8 cellular contexts compared by ENCODE assay signal in the genomic region with DNA sequence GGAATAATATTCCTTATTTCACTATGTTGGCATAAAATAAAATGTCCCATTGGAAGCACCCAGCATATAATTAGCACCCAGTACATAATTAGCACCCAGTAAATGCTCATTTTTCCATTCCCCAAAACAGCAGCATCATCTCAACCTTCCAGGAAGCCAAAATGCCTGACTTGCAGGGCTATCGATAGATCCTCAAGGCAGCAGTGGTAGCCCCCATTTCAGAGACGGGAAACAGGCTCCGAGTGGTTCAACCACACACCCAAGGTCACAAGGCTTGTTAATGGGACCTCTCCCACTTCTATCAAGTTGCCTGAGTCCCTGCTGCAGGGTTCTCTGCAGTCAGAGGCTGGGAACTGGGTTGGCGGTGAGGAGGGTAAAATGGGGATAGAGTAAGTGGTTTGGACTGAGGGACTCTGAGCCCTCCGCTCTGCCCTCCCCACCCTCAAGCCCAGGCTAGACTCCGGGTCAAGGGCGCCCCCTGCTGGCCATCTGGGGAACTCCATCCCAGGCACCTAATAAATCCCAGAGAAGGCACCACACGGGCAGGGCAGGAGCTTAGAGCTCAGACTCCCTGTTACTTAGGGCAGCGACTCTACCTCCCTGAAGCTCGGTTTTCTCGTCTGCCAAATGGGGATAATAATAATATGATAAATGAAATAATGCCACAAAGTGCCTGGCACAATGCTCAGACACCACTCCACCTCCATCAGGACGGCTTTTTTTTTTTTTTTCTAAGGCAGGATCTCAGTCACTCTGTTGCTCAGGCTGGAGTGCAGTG. TPM values are rescaled to one million over a fixed set of nuclear protein-coding genes. Genes with fewer than 3 reads are reported as not detected.
DNase-seq lines count a peak whose midpoint lies in the region; ATAC-seq and TF ChIP-seq lines count a peak whose summit lies in the region.

No MANE protein-coding gene starts in this region.

- H3K4me3 ChIP-seq in choroid plexus epithelial cell (ENCODE audit: low read depth, low read length) (no peak overlapping the region), lower leg skin (ENCODE audit: low read depth, poor library complexity, severe bottlenecking) (no peak overlapping the region)

- no peak overlapping the region for H3K27ac Mint-ChIP-seq in activated CD4-positive, alpha-beta T cell treated with anti-CD3 and anti-CD28 coated beads, Interleukin-2, amount 10 ng/mL, durations not matched to agents 24 days and 14 days

- peak; percentile 91 for TF ChIP-seq CTCF in choroid plexus epithelial cell (conservative IDR thresholded peaks at IDR 0.05; ENCODE audit: low read depth, low read length)
- peak in 2 of 3 donors; percentile 34 to 92 for TF ChIP-seq CTCF in lower leg skin (IDR thresholded peaks at IDR 0.05)

- peaks cover 4% of the 10 kb centered on the region for H3K27me3 Mint-ChIP-seq in activated CD4-positive, alpha-beta T cell treated with anti-CD3 and anti-CD28 coated beads, Interleukin-2, amount 10 ng/mL, durations not matched to agents 24 days and 14 days

- WGBS in lower leg skin, 2 donors, result 20 to 22% methylated on average over 12 of the region's 12 CpGs

- no peak for TF ChIP-seq POLR2A in lower leg skin (IDR thresholded peaks at IDR 0.05)

- intact Hi-C loops in activated CD4-positive, alpha-beta T cell treated with anti-CD3 and anti-CD28 coated beads, Interleukin-2, amount 10 ng/mL, durations not matched to agents 24 days and 14 days (cut with micrococcal nuclease), result loop anchor here (1.0 to 5.0 kb wide), 4 partner anchors 23 to 148 kb away; no protein-coding TSS in a partner anchor
- intact Hi-C loops in lower leg skin (cut with DNase I; ENCODE audit: low total_unique reads), result loop anchor here (2.0 kb wide), 1 partner anchor 59 kb away; no protein-coding TSS in a partner anchor

- H3K4me1 Mint-ChIP-seq in activated CD4-positive, alpha-beta T cell treated with anti-CD3 and anti-CD28 coated beads, Interleukin-2, amount 10 ng/mL, durations not matched to agents 24 days and 14 days, result peaks cover 11% of the 10 kb centered on the region

- H3K36me3 Mint-ChIP-seq in activated CD4-positive, alpha-beta T cell treated with anti-CD3 and anti-CD28 coated beads, Interleukin-2, amount 10 ng/mL, durations not matched to agents 24 days and 14 days (ENCODE audit: low read depth), result no peaks in the 10 kb centered on the region

- ATAC-seq in HG02798 (IDR thresholded peaks at IDR 0.05; ENCODE audit: poor library complexity, unreplicated experiment) (peak; percentile 68), GM18907 (IDR thresholded peaks at IDR 0.05; ENCODE audit: unreplicated experiment) (no peak)

- no peak overlapping the region for H3K4me3 Mint-ChIP-seq in activated CD4-positive, alpha-beta T cell treated with anti-CD3 and anti-CD28 coated beads, Interleukin-2, amount 10 ng/mL, durations not matched to agents 24 days and 14 days

- no peaks in the 10 kb centered on the region for H3K9me3 Mint-ChIP-seq in activated CD4-positive, alpha-beta T cell treated with anti-CD3 and anti-CD28 coated beads, Interleukin-2, amount 10 ng/mL, durations not matched to agents 24 days and 14 days

- DNase-seq in GF-D8 (lab: John Stamatoyannopoulos, UW), result peak; percentile 38
- peak; percentile 29 for DNase-seq in NCI-H446 treated with DMSO at 0.1 percent for 48 hours (lab: John Stamatoyannopoulos, UW)
- peak; percentile 97 for DNase-seq in activated CD4-positive, alpha-beta T cell treated with anti-CD3 and anti-CD28 coated beads, Interleukin-2, amount 10 ng/mL, durations not matched to agents 24 days and 14 days
- peak; percentile 69 for DNase-seq in choroid plexus epithelial cell (ENCODE audit: low read depth)
- DNase-seq in lower leg skin (ENCODE audit: low spot score in 2 of 2), result peak; percentile 80 to 97
- peak; percentile 91 for DNase-seq in stimulated activated CD8-positive, alpha-beta memory T cell treated with anti-CD3 and anti-CD28 coated beads, Interleukin-12 subunit alpha, Interleukin-12 subunit beta, amount 100 ng/mL, for 1 hour (ENCODE audit: low read depth)

RNA-seq across cellular contexts. Expression of gene LAPTM5, which starts 21.9 kb away (rescaled TPM):
- total RNA-seq in activated CD4-positive, alpha-beta T cell treated with anti-CD3 and anti-CD28 coated beads, Interleukin-2, amount 10 ng/mL, durations not matched to agents 24 days and 14 days, result 178 and 179 TPM in 2 replicates
- total RNA-seq in lower leg skin, result 10 to 100 TPM in 3 of 4 donors, 1 to 10 TPM in 1; 8.7 to 21.5 (median 15.6) TPM

RNA-seq across cellular contexts. Expression of gene MATN1, which starts 56.1 kb away (rescaled TPM):
- total RNA-seq in activated CD4-positive, alpha-beta T cell treated with anti-CD3 and anti-CD28 coated beads, Interleukin-2, amount 10 ng/mL, durations not matched to agents 24 days and 14 days, result 0.50 and 0.54 TPM in 2 replicates
- not detected for total RNA-seq in lower leg skin

Comparison
In these comparisons a context has a peak if more than half of its experiments do, and no peak if none do; other contexts are left out.
1. DNase-seq: peak in every context shown above with its lines; median percentile 97 in activated CD4-positive, alpha-beta T cell treated with anti-CD3 and anti-CD28 coated beads, Interleukin-2, amount 10 ng/mL, durations not matched to agents 24 days and 14 days; 91 in stimulated activated CD8-positive, alpha-beta memory T cell treated with anti-CD3 and anti-CD28 coated beads, Interleukin-12 subunit alpha, Interleukin-12 subunit beta, amount 100 ng/mL, for 1 hour; 88 in lower leg skin; 69 in choroid plexus epithelial cell; 38 in GF-D8; 29 in NCI-H446 treated with DMSO at 0.1 percent for 48 hours.